Comparison of ENCODE assay signal across 13 cellular contexts in genomic region chr7:115297651-115298050, GRCh38.
DNase-seq lines count a peak whose midpoint lies in the region; ATAC-seq and TF ChIP-seq lines count a peak whose summit lies in the region.
"Had no signal": no experiment of that assay in that cellular context is flagged by ENCODE, and none has a peak within 500 bp of the region (broad histone marks: within the 10 kb centered on the region; RNA-seq: fewer than 3 reads in every experiment).

No MANE protein-coding gene starts in this region.

- H3K27me3 ChIP-seq in kidney epithelial cell (ENCODE audit: control insufficient read depth, insufficient read depth, low read length) (no peaks in the 10 kb centered on the region), right lobe of liver (no peaks in the 10 kb centered on the region)

- intact Hi-C loops in right lobe of liver (cut with DNase I): no loop called here

- H3K4me3 ChIP-seq in astrocyte of the cerebellum (ENCODE audit: low read depth, low read length): no peak overlapping the region
- no peak overlapping the region for H3K4me3 ChIP-seq in kidney epithelial cell (ENCODE audit: low read depth, low read length)
- no peak overlapping the region for H3K4me3 ChIP-seq in right lobe of liver

- ATAC-seq in right lobe of liver: no peak

- in situ Hi-C loops in astrocyte of the cerebellum (cut with HindIII; ENCODE audit: low sequenced_read_pairs): no loop called here

- TF ChIP-seq POLR2A in right lobe of liver (IDR thresholded peaks at IDR 0.05): no peak

- no peaks in the 10 kb centered on the region for H3K9me3 ChIP-seq in right lobe of liver

- H3K4me1 ChIP-seq in right lobe of liver: no peaks in the 10 kb centered on the region

- H3K27ac ChIP-seq in right lobe of liver: no peak overlapping the region

- DNase-seq in AG08395 (ENCODE audit: low spot score) (peak; percentile 52), HK-2 (ENCODE audit: unreplicated experiment) (peak; percentile 76), astrocyte of the cerebellum (ENCODE audit: low read depth) (peak; percentile 18), kidney epithelial cell (ENCODE audit: low read depth) (peak; percentile 75), NCI-H1694 treated with DMSO at 0.1 percent for 48 hours (lab: John Stamatoyannopoulos, UW) (no peak), SHP77 treated with DMSO at 0.1 percent for 48 hours (lab: John Stamatoyannopoulos, UW) (no peak), NCI-H345 treated with DMSO at 0.1 percent for 48 hours (lab: John Stamatoyannopoulos, UW; ENCODE audit: unreplicated experiment) (no peak), right lobe of liver (no peak)
- DNase-seq: activated CD4-positive, alpha-beta T cell treated with anti-CD3 and anti-CD28 coated beads, Interleukin-2, amount 50 U/mL, for 4 hours; amniotic stem cell; CD4-positive, CD25-positive, alpha-beta regulatory T cell; head of caudate nucleus; NCI-H1092 treated with DMSO at 0.1 percent for 48 hours had no signal

- H3K36me3 ChIP-seq in kidney epithelial cell (ENCODE audit: control insufficient read depth, insufficient read depth, low read length): no peaks in the 10 kb centered on the region
- H3K36me3 ChIP-seq in right lobe of liver: no peaks in the 10 kb centered on the region

- TF ChIP-seq CTCF in astrocyte of the cerebellum (IDR thresholded peaks at IDR 0.05; ENCODE audit: low read depth, low read length, missing control alignments): no peak
- no peak for TF ChIP-seq CTCF in kidney epithelial cell (IDR thresholded peaks at IDR 0.05; ENCODE audit: insufficient read depth, low read length, poor library complexity, severe bottlenecking)
- no peak for TF ChIP-seq CTCF in right lobe of liver (IDR thresholded peaks at IDR 0.05)

Comparison
In these comparisons a context has a peak if more than half of its experiments do, and no peak if none do; other contexts are left out.
1. DNase-seq: peak in AG08395 (single experiment), HK-2 (single experiment), astrocyte of the cerebellum (single experiment) and kidney epithelial cell (single experiment); none in NCI-H1694 treated with DMSO at 0.1 percent for 48 hours (single experiment), SHP77 treated with DMSO at 0.1 percent for 48 hours (single experiment), NCI-H345 treated with DMSO at 0.1 percent for 48 hours (single experiment) and right lobe of liver (0 of 3).